Comparison of ENCODE assay signal across 8 cellular contexts in genomic region chr12:20369164-20370000, GRCh38. TPM values are rescaled to one million over a fixed set of nuclear protein-coding genes. Genes with fewer than 3 reads are reported as not detected.
DNase-seq lines count a peak whose midpoint lies in the region; ATAC-seq lines count a peak whose summit lies in the region.

No MANE protein-coding gene starts in this region.

- H3K4me1 ChIP-seq in adipocyte (ENCODE audit: control insufficient read depth, insufficient read depth, low read length): peaks cover 21% of the 10 kb centered on the region

- ATAC-seq in GM21529 (IDR thresholded peaks at IDR 0.05; ENCODE audit: unreplicated experiment): no peak
- ATAC-seq in GM21825 (IDR thresholded peaks at IDR 0.05; ENCODE audit: unreplicated experiment): no peak
- ATAC-seq in GM18858 (IDR thresholded peaks at IDR 0.05; ENCODE audit: unreplicated experiment): no peak

- peak overlapping the region; percentile 92 for H3K9ac ChIP-seq in adipocyte (ENCODE audit: low read length)

- no peaks in the 10 kb centered on the region for H3K27me3 ChIP-seq in adipocyte (replicated peaks; ENCODE audit: control insufficient read depth, insufficient read depth, low read length)

- no peaks in the 10 kb centered on the region for H3K36me3 ChIP-seq in adipocyte (ENCODE audit: control insufficient read depth, insufficient read depth, low read length, severe bottlenecking)

- peak overlapping the region; percentile 96 for H3K4me3 ChIP-seq in adipocyte (ENCODE audit: low read length)

- intact Hi-C loops in cardiac septum (cut with DNase I): loop anchor here (5.0 to 10.0 kb wide), 4 partner anchors 92 to 615 kb away; no protein-coding TSS in a partner anchor

- H3K9me3 ChIP-seq in adipocyte (ENCODE audit: control insufficient read depth, low read length): no peaks in the 10 kb centered on the region

- DNase-seq in COR-L47 (lab: John Stamatoyannopoulos, UW): peak; percentile 24
- peak; percentile 30 for DNase-seq in LHCN-M2 (ENCODE audit: low read depth)
- peak; percentile 80 for DNase-seq in adipocyte (ENCODE audit: low read depth)
- DNase-seq in cardiac septum (ENCODE audit: low spot score): peak; percentile 88
- peak; percentile 46 for DNase-seq in occipital lobe (lab: John Stamatoyannopoulos, UW)

RNA-seq across cellular contexts. Expression of gene PDE3A, which starts 1.0 kb away (rescaled TPM):
- total RNA-seq in LHCN-M2 (2014; rRNA removed) (0.06 TPM in 1 of 2 replicates, not detected in the other), cardiac septum (132 TPM), occipital lobe (7.8 TPM)
- polyA plus RNA-seq in LHCN-M2 (2012): 0.01 TPM

Comparison
In these comparisons a context has a peak if more than half of its experiments do, and no peak if none do; other contexts are left out.
1. DNase-seq: peak in every context shown above with its lines; median percentile 88 in cardiac septum; 80 in adipocyte; 46 in occipital lobe; 30 in LHCN-M2; 24 in COR-L47.
2. RNA of gene PDE3A, which starts 1.0 kb away (total RNA-seq): 132 TPM in cardiac septum (single experiment); 7.8 TPM in occipital lobe (single experiment) and 0.06 TPM in LHCN-M2; every median in the first group is over 10 times any median in the second.